Comparison of ENCODE assay signal across 8 cellular contexts in the genomic region with DNA sequence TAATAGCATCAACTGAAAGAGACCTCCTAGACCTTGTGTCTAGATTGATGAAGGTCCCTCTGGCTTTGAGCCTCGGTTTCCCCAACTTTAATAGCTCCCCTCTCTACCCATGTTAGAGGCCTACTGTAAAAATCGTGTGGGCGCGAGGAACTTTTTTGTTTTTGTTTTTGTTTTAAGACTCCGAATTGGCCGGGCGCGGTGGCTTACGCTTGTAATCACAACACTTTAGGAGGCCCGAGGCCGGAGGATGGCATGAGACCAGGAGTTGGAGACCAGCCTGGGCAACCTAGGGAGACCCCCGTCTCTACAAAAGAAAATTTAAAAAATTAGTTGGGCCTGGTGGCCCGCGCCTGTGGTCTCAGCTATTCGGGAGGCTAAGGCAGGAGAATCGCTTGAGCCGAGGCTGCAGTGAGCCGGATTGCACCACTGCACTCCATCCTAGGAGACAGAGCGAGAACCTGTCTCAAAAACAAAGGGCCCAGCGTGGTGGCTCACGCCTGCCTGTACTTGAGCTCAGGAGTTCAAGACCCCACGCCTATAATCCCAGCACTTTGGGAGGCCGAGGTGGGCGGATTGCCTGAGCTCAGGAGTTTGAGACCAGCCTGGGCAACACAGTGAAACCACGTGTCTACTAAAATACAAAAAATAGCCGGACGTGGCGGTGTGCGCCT. TPM values are rescaled to one million over a fixed set of nuclear protein-coding genes. Genes with fewer than 3 reads are reported as not detected.
DNase-seq lines count a peak whose midpoint lies in the region; ATAC-seq and TF ChIP-seq lines count a peak whose summit lies in the region.

No MANE protein-coding gene starts in this region.

- peaks cover 5% of the 10 kb centered on the region; the same call in 1 of the 2 replicates for H3K36me3 ChIP-seq in HAP-1 (replicated peaks)

- H3K27ac Mint-ChIP-seq in T-cell, result peak overlapping the region; percentile 94 to 99

- POLR2A ChIA-PET in T-cell (lab: Charles Lee) (interaction anchor here (0.6 to 1.5 kb wide), 7 partner anchors 18 to 1709 kb away, joined by 3 to 10 read pairs (median 3); a partner anchor contains a TSS), GM10248 (lab: Yijun Ruan, JAX) (interaction anchor here (0.7 to 2.1 kb wide), 4 partner anchors 17 to 148 kb away, joined by 4 to 14 read pairs (median 8); a partner anchor contains a TSS)

- intact Hi-C loops in sciatic nerve (cut with DNase I), result no loop called here
- intact Hi-C loops in left colon (cut with DNase I, micrococcal nuclease), result no loop called here

- TF ChIP-seq CTCF in fibroblast of mammary gland (conservative IDR thresholded peaks at IDR 0.05; ENCODE audit: control insufficient read depth, insufficient read depth, low read depth, low read length) (no peak), GM10248 (IDR thresholded peaks at IDR 0.05; ENCODE audit: control extremely low read depth, extremely low read depth, low read depth, missing control alignments) (no peak)

- no peak for ATAC-seq in T-cell (replicated peaks in 1 of 4)
- peak; percentile 4 for ATAC-seq in sciatic nerve
- no peak for ATAC-seq in left colon

- DNase-seq in HAP-1 (ENCODE audit: low spot score in 2 of 2) (peak in 1 of 2 experiments; percentile 36), T-cell (no peak), fibroblast of mammary gland (ENCODE audit: low read depth) (no peak), sciatic nerve (ENCODE audit: low spot score) (peak; percentile 80), left colon (no peak), DMS153 treated with DMSO at 0.1 percent for 48 hours (lab: John Stamatoyannopoulos, UW; ENCODE audit: unreplicated experiment) (no peak), GM10248 (ENCODE audit: extremely low spot score) (no peak), RPMI8226 (no peak)

- peaks cover 23% of the 10 kb centered on the region for H3K4me1 ChIP-seq in HAP-1

- peak overlapping the region; percentile 97 for H3K4me3 ChIP-seq in HAP-1
- peak overlapping the region; percentile 52 for H3K4me3 ChIP-seq in fibroblast of mammary gland (ENCODE audit: control insufficient read depth, low read depth, low read length)

- H3K9me3 Mint-ChIP-seq in T-cell, result no peaks in the 10 kb centered on the region

- no peaks in the 10 kb centered on the region for H3K27me3 Mint-ChIP-seq in T-cell

- peaks cover 32 to 42% (median 39%) of the 10 kb centered on the region in 3 donors for H3K4me1 Mint-ChIP-seq in T-cell

- peak overlapping the region; percentile 83 to 100 (median 91) for H3K4me3 Mint-ChIP-seq in T-cell

- in situ Hi-C loops in HAP-1 (cut with MboI; ENCODE audit: low sequenced_read_pairs), result no loop called here

- H3K9me3 ChIP-seq in HAP-1, result no peaks in the 10 kb centered on the region

- peaks cover 4% of the 10 kb centered on the region for H3K36me3 Mint-ChIP-seq in T-cell

- H3K27me3 ChIP-seq in HAP-1 (ENCODE audit: low read depth), result no peaks in the 10 kb centered on the region

- CTCF ChIA-PET in T-cell (lab: Charles Lee) (interaction anchor here (1.0 to 1.3 kb wide), 4 partner anchors 20 to 80 kb away, joined by 4 to 8 read pairs (median 5); a partner anchor contains a TSS), GM10248 (lab: Yijun Ruan, JAX) (interaction anchor here (1.1 to 2.1 kb wide), 7 partner anchors 9 to 244 kb away, joined by 3 to 5 read pairs (median 5); no protein-coding TSS in a partner anchor)

RNA-seq across cellular contexts. Expression of a gene that starts 0.9 kb away (rescaled TPM):
- total RNA-seq in T-cell (100 to 1,000 TPM; 173 to 208 (median 194) TPM), sciatic nerve (40.4 TPM), left colon (10 to 100 TPM; 56.6 to 59.5 TPM)

RNA-seq across cellular contexts. Expression of a gene that starts 20.2 kb away (rescaled TPM):
- total RNA-seq in T-cell, result 10 to 100 TPM; 16.8 to 27.6 (median 24.7) TPM
- 16.1 TPM for total RNA-seq in sciatic nerve
- total RNA-seq in left colon, result 10 to 100 TPM; 28.4 to 35.2 TPM

RNA-seq across cellular contexts. Expression of a gene that starts 24.1 kb away (rescaled TPM):
- total RNA-seq in T-cell (1 to 10 TPM; 2.9 to 5.8 (median 3.9) TPM), sciatic nerve (6.5 TPM), left colon (1 to 10 TPM in 1 of 2 donors, under 1 TPM in 1; 0.95 to 1.3 TPM)

RNA-seq across cellular contexts. Expression of a gene that starts 31.1 kb away (rescaled TPM):
- 10 to 100 TPM; 10.6 to 22.4 (median 18.2) TPM for total RNA-seq in T-cell
- total RNA-seq in sciatic nerve, result 6.0 TPM
- total RNA-seq in left colon, result 1 to 10 TPM; 2.2 to 2.9 TPM

RNA-seq across cellular contexts. Expression of a gene that starts 50.4 kb away (rescaled TPM):
- total RNA-seq in T-cell (1 to 10 TPM in 1 of 5 donors, under 1 TPM in 2, not detected in 2; 0.16 to 1.1 (median 0.51) TPM), sciatic nerve (1.5 TPM), left colon (100 to 1,000 TPM in 1 of 2 donors, 10 to 100 TPM in 1; 95.7 to 104 TPM)
